Comparison of ENCODE assay signal across 8 cellular contexts in the genomic region with DNA sequence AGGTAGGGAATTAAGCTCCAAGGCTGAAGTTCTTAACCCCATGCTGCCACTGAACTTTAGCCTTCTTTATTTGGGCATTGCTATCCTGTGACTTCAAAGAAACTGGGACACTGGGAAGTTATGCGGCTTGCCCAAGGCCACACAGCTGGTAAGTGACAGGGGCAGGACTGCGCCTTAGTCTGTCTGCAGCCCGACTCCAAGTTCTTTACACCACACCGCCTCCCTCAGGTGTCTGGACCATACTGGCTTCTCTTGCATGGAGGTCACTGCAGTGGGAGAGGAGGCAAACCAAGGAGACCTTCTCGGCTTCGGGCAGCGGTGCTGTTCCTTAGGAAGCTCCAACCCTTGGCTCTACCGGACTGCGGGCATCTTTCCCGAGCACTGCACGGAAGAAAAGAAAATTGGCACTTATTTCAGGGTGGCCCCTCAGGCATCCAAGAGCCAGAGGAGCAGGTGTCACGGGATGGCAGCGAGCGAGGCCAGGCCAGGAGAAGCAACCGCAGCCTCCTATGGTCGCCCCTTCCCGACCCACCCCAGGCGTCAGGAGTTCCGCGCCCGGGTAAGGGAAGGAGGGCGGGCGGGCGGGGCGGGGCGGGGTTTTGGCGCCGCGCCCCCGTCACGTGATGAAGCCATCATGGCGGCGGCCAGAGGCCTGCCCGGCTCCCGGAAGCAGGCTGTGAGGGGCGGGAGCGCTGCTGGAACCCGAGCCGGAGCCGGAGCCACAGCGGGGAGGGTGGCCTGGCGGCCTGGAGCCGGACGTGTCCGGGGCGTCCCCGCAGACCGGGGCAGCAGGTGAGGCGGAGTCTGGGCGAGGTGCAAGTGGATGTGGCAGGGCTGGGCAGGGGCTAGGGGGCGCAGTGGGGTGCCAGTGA. TPM values are rescaled to one million over a fixed set of nuclear protein-coding genes. Genes with fewer than 3 reads are reported as not detected.
A peak's percentile ranks its signal among the peaks of the same experiment; 100 is the strongest.
DNase-seq lines count a peak whose midpoint lies in the region; ATAC-seq and TF ChIP-seq lines count a peak whose summit lies in the region.

No MANE protein-coding gene starts in this region.

- intact Hi-C loops in activated CD4-positive, alpha-beta T cell treated with anti-CD3 and anti-CD28 coated beads, Interleukin-2, amount 10 ng/mL, durations not matched to agents 24 days and 14 days (cut with micrococcal nuclease): loop anchor here (1.0 to 5.0 kb wide), 8 partner anchors 15 to 92 kb away; a partner anchor contains a TSS
- intact Hi-C loops in lower leg skin (cut with DNase I; ENCODE audit: low total_unique reads): no loop called here

- H3K4me3 ChIP-seq in lower leg skin (ENCODE audit: low read depth, poor library complexity, severe bottlenecking): peak overlapping the region; percentile 58

- H3K27ac Mint-ChIP-seq in activated CD4-positive, alpha-beta T cell treated with anti-CD3 and anti-CD28 coated beads, Interleukin-2, amount 10 ng/mL, durations not matched to agents 24 days and 14 days: peak overlapping the region; percentile 93

- H3K4me1 Mint-ChIP-seq in activated CD4-positive, alpha-beta T cell treated with anti-CD3 and anti-CD28 coated beads, Interleukin-2, amount 10 ng/mL, durations not matched to agents 24 days and 14 days: peaks cover 41% of the 10 kb centered on the region

- DNase-seq in AML-193 (lab: John Stamatoyannopoulos, UW) (peak; percentile 49 to 52), NCI-H510A (lab: John Stamatoyannopoulos, UW) (peak; percentile 65), dermis blood vessel endothelial cell (peak; percentile 78), lower leg skin (ENCODE audit: low spot score in 2 of 2) (peak; percentile 72 to 95)
- DNase-seq in activated CD4-positive, alpha-beta T cell treated with anti-CD3 and anti-CD28 coated beads, Interleukin-2, amount 10 ng/mL, durations not matched to agents 24 days and 14 days: peak; percentile 94
- peak; percentile 60 to 66 for DNase-seq in stimulated activated CD4-positive, alpha-beta T cell treated with anti-CD3 and anti-CD28 coated beads, Interleukin-4, amount 100 ng/mL, for 48 hours (ENCODE audit: low read depth in 2 of 2)

- TF ChIP-seq CTCF in lower leg skin (IDR thresholded peaks at IDR 0.05): no peak

- peak; percentile 42 for ATAC-seq in GM18873 (IDR thresholded peaks at IDR 0.05; ENCODE audit: low FRiP score, unreplicated experiment)
- peak; percentile 67 for ATAC-seq in HG03135 (IDR thresholded peaks at IDR 0.05; ENCODE audit: unreplicated experiment)

- H3K9me3 Mint-ChIP-seq in activated CD4-positive, alpha-beta T cell treated with anti-CD3 and anti-CD28 coated beads, Interleukin-2, amount 10 ng/mL, durations not matched to agents 24 days and 14 days: no peaks in the 10 kb centered on the region

- TF ChIP-seq POLR2A in lower leg skin (IDR thresholded peaks at IDR 0.05): no peak

- H3K4me3 Mint-ChIP-seq in activated CD4-positive, alpha-beta T cell treated with anti-CD3 and anti-CD28 coated beads, Interleukin-2, amount 10 ng/mL, durations not matched to agents 24 days and 14 days: peak overlapping the region; percentile 95

- peaks cover 23% of the 10 kb centered on the region for H3K36me3 Mint-ChIP-seq in activated CD4-positive, alpha-beta T cell treated with anti-CD3 and anti-CD28 coated beads, Interleukin-2, amount 10 ng/mL, durations not matched to agents 24 days and 14 days (ENCODE audit: low read depth)

- H3K27me3 Mint-ChIP-seq in activated CD4-positive, alpha-beta T cell treated with anti-CD3 and anti-CD28 coated beads, Interleukin-2, amount 10 ng/mL, durations not matched to agents 24 days and 14 days: no peaks in the 10 kb centered on the region

- WGBS in lower leg skin, 2 donors: 0% methylated on average over 24 to 33 of the region's 51 CpGs

RNA-seq across cellular contexts. Expression of a gene that starts 16.4 kb away (rescaled TPM):
- 71.8 and 76.7 TPM in 2 replicates for total RNA-seq in activated CD4-positive, alpha-beta T cell treated with anti-CD3 and anti-CD28 coated beads, Interleukin-2, amount 10 ng/mL, durations not matched to agents 24 days and 14 days
- total RNA-seq in dermis blood vessel endothelial cell (4.8 and 16.5 TPM in 2 replicates), lower leg skin (10 to 100 TPM in 1 of 4 donors, 1 to 10 TPM in 3; 4.7 to 13.6 (median 5.8) TPM)

RNA-seq across cellular contexts. Expression of a gene that starts 19.7 kb away (rescaled TPM):
- total RNA-seq in activated CD4-positive, alpha-beta T cell treated with anti-CD3 and anti-CD28 coated beads, Interleukin-2, amount 10 ng/mL, durations not matched to agents 24 days and 14 days: 57.2 and 58.5 TPM in 2 replicates
- total RNA-seq in dermis blood vessel endothelial cell (11.7 and 17.7 TPM in 2 replicates), lower leg skin (100 to 1,000 TPM; 160 to 207 (median 199) TPM)

RNA-seq across cellular contexts. Expression of a gene that starts 43.6 kb away (rescaled TPM):
- total RNA-seq in activated CD4-positive, alpha-beta T cell treated with anti-CD3 and anti-CD28 coated beads, Interleukin-2, amount 10 ng/mL, durations not matched to agents 24 days and 14 days: 319 and 342 TPM in 2 replicates
- total RNA-seq in dermis blood vessel endothelial cell: 185 and 491 TPM in 2 replicates
- 100 to 1,000 TPM; 522 to 562 (median 543) TPM for total RNA-seq in lower leg skin

RNA-seq across cellular contexts. Expression of a gene that starts 44.7 kb away (rescaled TPM):
- 226 and 239 TPM in 2 replicates for total RNA-seq in activated CD4-positive, alpha-beta T cell treated with anti-CD3 and anti-CD28 coated beads, Interleukin-2, amount 10 ng/mL, durations not matched to agents 24 days and 14 days
- total RNA-seq in dermis blood vessel endothelial cell (0.19 and 0.34 TPM in 2 replicates), lower leg skin (10 to 100 TPM in 1 of 4 donors, 1 to 10 TPM in 3; 6.5 to 13.2 (median 7.8) TPM)

RNA-seq across cellular contexts. Expression of a gene that starts 47.8 kb away (rescaled TPM):
- total RNA-seq in activated CD4-positive, alpha-beta T cell treated with anti-CD3 and anti-CD28 coated beads, Interleukin-2, amount 10 ng/mL, durations not matched to agents 24 days and 14 days: 104 and 108 TPM in 2 replicates
- total RNA-seq in dermis blood vessel endothelial cell (35.2 and 43.1 TPM in 2 replicates), lower leg skin (10 to 100 TPM; 39.2 to 53.5 (median 46.8) TPM)

Comparison
In these comparisons a context has a peak if more than half of its experiments do, and no peak if none do; other contexts are left out.
1. Peak in every context shown above with its lines: DNase-seq, ATAC-seq and H3K4me3 ChIP-seq.